10 cellular contexts compared by ENCODE assay signal in genomic region chr9:114953917-114954316, GRCh38. TPM values are rescaled to one million over a fixed set of nuclear protein-coding genes. Genes with fewer than 3 reads are reported as not detected.
DNase-seq lines count a peak whose midpoint lies in the region; ATAC-seq and TF ChIP-seq lines count a peak whose summit lies in the region.
"Had no signal": no experiment of that assay in that cellular context is flagged by ENCODE, and none has a peak within 500 bp of the region (broad histone marks: within the 10 kb centered on the region; RNA-seq: fewer than 3 reads in every experiment).

No MANE protein-coding gene starts in this region.

- H3K4me1 ChIP-seq in naive thymus-derived CD4-positive, alpha-beta T cell (ENCODE audit: control insufficient read depth in 2 of 2, insufficient read depth in 2 of 2, low read length in 2 of 2), result peaks cover 5 to 6% of the 10 kb centered on the region in 2 donors
- peaks cover 0 to 5% (median 1%) of the 10 kb centered on the region in 4 donors for H3K4me1 ChIP-seq in esophagus muscularis mucosa

- TF ChIP-seq CTCF in BJ (IDR thresholded peaks at IDR 0.05; ENCODE audit: insufficient read depth, low read depth, low read length) (no peak), esophagus muscularis mucosa (IDR thresholded peaks at IDR 0.05) (no peak)

- H3K27ac ChIP-seq in naive thymus-derived CD4-positive, alpha-beta T cell (ENCODE audit: low read depth, low read length), result no peak overlapping the region
- H3K27ac ChIP-seq in esophagus muscularis mucosa (replicated peaks in 1 of 4), result peak overlapping the region in 1 of 4 donors; percentile 28

- no peak overlapping the region for H3K27ac Mint-ChIP-seq in naive thymus-derived CD4-positive, alpha-beta T cell
- no peak overlapping the region for H3K27ac Mint-ChIP-seq in stimulated activated naive B cell treated with anti-CD40 and anti-IgM and Interleukin-4, amounts not matched to agents 10 μg/mL and 1 μg/mL and 100 μg/mL, for 72 hours

- peak; percentile 85 for DNase-seq in BJ (ENCODE audit: low read depth)
- peak; percentile 30 for DNase-seq in NCI-H460 (ENCODE audit: extremely low read depth, low read depth)
- DNase-seq in epidermal melanocyte (ENCODE audit: insufficient read length, low spot score), result peak; percentile 62
- DNase-seq in naive thymus-derived CD4-positive, alpha-beta T cell, result no peak
- no peak for DNase-seq in stimulated activated naive B cell treated with anti-CD40 and anti-IgM and Interleukin-4, amounts not matched to agents 10 μg/mL and 1 μg/mL and 100 μg/mL, for 72 hours
- DNase-seq in islet precursor cell, result no peak
- no peak for DNase-seq in cerebellum (ENCODE audit: low spot score)
- DNase-seq in esophagus muscularis mucosa (ENCODE audit: extremely low spot score), result no peak
- DNase-seq: hippocampal formation had no signal

- intact Hi-C loops in naive thymus-derived CD4-positive, alpha-beta T cell (cut with micrococcal nuclease), result no loop called here
- intact Hi-C loops in esophagus muscularis mucosa (cut with DNase I), result no loop called here

- peaks cover 0 to 3% (median under 1%) of the 10 kb centered on the region in 11 donors for H3K9me3 Mint-ChIP-seq in naive thymus-derived CD4-positive, alpha-beta T cell
- peaks cover 2 to 3% of the 10 kb centered on the region in 2 donors for H3K9me3 Mint-ChIP-seq in stimulated activated naive B cell treated with anti-CD40 and anti-IgM and Interleukin-4, amounts not matched to agents 10 μg/mL and 1 μg/mL and 100 μg/mL, for 72 hours

- H3K4me3 Mint-ChIP-seq in naive thymus-derived CD4-positive, alpha-beta T cell, result no peak overlapping the region
- H3K4me3 Mint-ChIP-seq in stimulated activated naive B cell treated with anti-CD40 and anti-IgM and Interleukin-4, amounts not matched to agents 10 μg/mL and 1 μg/mL and 100 μg/mL, for 72 hours, result no peak overlapping the region

- H3K4me1 Mint-ChIP-seq in naive thymus-derived CD4-positive, alpha-beta T cell, result peaks cover 14 to 39% (median 21%) of the 10 kb centered on the region in 7 donors
- H3K4me1 Mint-ChIP-seq in stimulated activated naive B cell treated with anti-CD40 and anti-IgM and Interleukin-4, amounts not matched to agents 10 μg/mL and 1 μg/mL and 100 μg/mL, for 72 hours, result peaks cover 18 to 37% of the 10 kb centered on the region in 2 donors

- POLR2A ChIA-PET in BJ (lab: Charles Lee), result no interaction called here
- POLR2A ChIA-PET in naive thymus-derived CD4-positive, alpha-beta T cell (lab: Charles Lee), result no interaction called here

- H3K27me3 ChIP-seq in BJ (ENCODE audit: control insufficient read depth, insufficient read depth, low read length), result no peaks in the 10 kb centered on the region
- no peaks in the 10 kb centered on the region for H3K27me3 ChIP-seq in naive thymus-derived CD4-positive, alpha-beta T cell (ENCODE audit: control insufficient read depth in 2 of 2, insufficient read depth in 2 of 2, low read length in 2 of 2)
- H3K27me3 ChIP-seq in esophagus muscularis mucosa, result no peaks in the 10 kb centered on the region

- no peak for TF ChIP-seq EP300 in esophagus muscularis mucosa (IDR thresholded peaks at IDR 0.05)

- WGBS in esophagus muscularis mucosa, result 54% methylated on average over 7 of the region's 7 CpGs

- no peaks in the 10 kb centered on the region for H3K9me3 ChIP-seq in naive thymus-derived CD4-positive, alpha-beta T cell (ENCODE audit: control insufficient read depth in 2 of 3, low read length in 3 of 3)
- H3K9me3 ChIP-seq in esophagus muscularis mucosa, result no peaks in the 10 kb centered on the region

- H3K36me3 Mint-ChIP-seq in naive thymus-derived CD4-positive, alpha-beta T cell, result peaks cover 0 to 20% (median 0%) of the 10 kb centered on the region in 5 donors
- peaks cover under 1 to 1% of the 10 kb centered on the region in 2 donors for H3K36me3 Mint-ChIP-seq in stimulated activated naive B cell treated with anti-CD40 and anti-IgM and Interleukin-4, amounts not matched to agents 10 μg/mL and 1 μg/mL and 100 μg/mL, for 72 hours

- no peak overlapping the region for H3K4me3 ChIP-seq in BJ (ENCODE audit: low read depth, low read length)
- no peak overlapping the region for H3K4me3 ChIP-seq in naive thymus-derived CD4-positive, alpha-beta T cell (ENCODE audit: low read length)
- no peak overlapping the region for H3K4me3 ChIP-seq in esophagus muscularis mucosa
- H3K4me3 ChIP-seq: GM12878 had no signal

- H3K36me3 ChIP-seq in BJ (ENCODE audit: control insufficient read depth, insufficient read depth, low read length), result no peaks in the 10 kb centered on the region
- H3K36me3 ChIP-seq in naive thymus-derived CD4-positive, alpha-beta T cell (ENCODE audit: control insufficient read depth in 2 of 3, insufficient read depth in 3 of 3, low read length in 3 of 3), result no peaks in the 10 kb centered on the region
- H3K36me3 ChIP-seq in esophagus muscularis mucosa, result no peaks in the 10 kb centered on the region

- peak; percentile 42 for ATAC-seq in naive thymus-derived CD4-positive, alpha-beta T cell
- ATAC-seq in stimulated activated naive B cell treated with anti-CD40 and anti-IgM and Interleukin-4, amounts not matched to agents 10 μg/mL and 1 μg/mL and 100 μg/mL, for 72 hours (replicated peaks), result no peak
- ATAC-seq: GM12878 had no signal

- no peak for TF ChIP-seq POLR2A in esophagus muscularis mucosa (IDR thresholded peaks at IDR 0.05; ENCODE audit: low read depth)

- CTCF ChIA-PET in BJ (lab: Yijun Ruan, JAX), result interaction anchor here (1.1 to 1.5 kb wide), 2 partner anchors 35 to 273 kb away, joined by 3 to 5 read pairs; no protein-coding TSS in a partner anchor
- CTCF ChIA-PET in naive thymus-derived CD4-positive, alpha-beta T cell (lab: Charles Lee), result interaction anchor here (0.6 kb wide), 1 partner anchor 271 kb away, joined by 3 read pairs; no protein-coding TSS in a partner anchor

- peaks cover 0 to 2% (median 0%) of the 10 kb centered on the region in 5 donors for H3K27me3 Mint-ChIP-seq in naive thymus-derived CD4-positive, alpha-beta T cell
- peaks cover 10 to 29% of the 10 kb centered on the region in 2 donors for H3K27me3 Mint-ChIP-seq in stimulated activated naive B cell treated with anti-CD40 and anti-IgM and Interleukin-4, amounts not matched to agents 10 μg/mL and 1 μg/mL and 100 μg/mL, for 72 hours

RNA-seq across cellular contexts. Expression of gene TNFSF8, which starts 23.5 kb away (rescaled TPM):
- polyA plus RNA-seq in BJ (2011; rRNA removed), result not detected in 2 replicates
- not detected in 2 replicates for polyA minus RNA-seq in BJ (2011; rRNA and poly(A)+ RNA removed)
- total RNA-seq in NCI-H460 (2014; rRNA removed; shearing (Covaris generic)), result not detected in 2 replicates
- polyA plus RNA-seq in NCI-H460 (2014; cell fraction: nucleus; rRNA removed), result not detected in 2 replicates
- total RNA-seq in naive thymus-derived CD4-positive, alpha-beta T cell, result 100 to 1,000 TPM in 1 of 5 experiments, 10 to 100 TPM in 4; 19.3 to 129 (median 31.5) TPM
- polyA plus RNA-seq in naive thymus-derived CD4-positive, alpha-beta T cell, result 10 to 100 TPM; 35.4 to 86.2 TPM
- 0.18 TPM for total RNA-seq in cerebellum
- total RNA-seq in esophagus muscularis mucosa, result 1 to 10 TPM in 2 of 4 donors, under 1 TPM in 2; 0.46 to 4.0 (median 1.4) TPM

Comparison
In these comparisons a context has a peak if more than half of its experiments do, and no peak if none do; other contexts are left out.
1. DNase-seq: peak in BJ (single experiment), NCI-H460 (single experiment) and epidermal melanocyte (single experiment); none in naive thymus-derived CD4-positive, alpha-beta T cell (0 of 9), stimulated activated naive B cell treated with anti-CD40 and anti-IgM and Interleukin-4, amounts not matched to agents 10 μg/mL and 1 μg/mL and 100 μg/mL, for 72 hours (single experiment), islet precursor cell (single experiment), cerebellum (single experiment) and esophagus muscularis mucosa (single experiment).
2. RNA of gene TNFSF8, which starts 23.5 kb away (total RNA-seq): 19.3 to 129 TPM in naive thymus-derived CD4-positive, alpha-beta T cell; 0.46 to 4.0 TPM in esophagus muscularis mucosa, 0.18 TPM in cerebellum (single experiment) and not detected in NCI-H460; every median in the first group is over 4 times any median in the second.